ENCODE assay signal across 18 cellular contexts in the genomic region with DNA sequence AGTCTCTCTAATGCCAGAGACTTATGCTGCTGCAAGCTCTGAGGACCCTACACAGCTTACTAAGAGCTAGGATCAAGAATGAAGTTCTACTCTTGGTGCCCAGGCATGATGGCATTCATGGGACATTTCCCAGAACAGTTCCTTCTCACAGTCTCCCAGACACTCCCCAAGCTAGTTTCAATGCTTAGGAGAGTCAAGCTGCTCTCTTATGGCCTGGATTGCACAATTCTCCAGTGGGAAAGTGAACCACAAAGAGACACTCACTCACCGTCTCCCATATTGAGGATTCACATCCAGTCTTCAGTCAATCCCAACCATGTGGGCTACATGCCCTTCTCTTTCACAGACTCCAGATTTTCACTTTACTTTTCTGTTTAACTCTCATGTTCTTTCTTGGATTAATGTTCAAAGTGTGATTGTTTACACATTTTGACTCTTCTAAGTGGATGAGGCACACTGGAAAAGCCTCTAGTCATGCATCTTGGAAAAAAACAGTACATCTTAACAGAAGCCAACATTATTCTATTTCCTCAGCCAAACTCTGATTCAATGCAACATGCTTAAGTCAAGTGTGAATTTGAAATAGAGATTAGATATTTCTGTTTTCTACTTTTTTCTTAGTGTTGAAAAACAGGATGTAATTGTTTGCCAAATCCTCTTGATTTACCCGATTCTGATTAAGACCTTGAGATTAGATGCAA.
"Had no signal": no experiment of that assay in that cellular context is flagged by ENCODE, and none has a peak within 500 bp of the region (broad histone marks: within the 10 kb centered on the region; RNA-seq: fewer than 3 reads in every experiment).

No MANE protein-coding gene starts in this region.

- H3K4me3 ChIP-seq: coronary artery, sigmoid colon, thoracic aorta, upper lobe of right lung had no signal

- H3K4me1 ChIP-seq: upper lobe of right lung had no signal

- DNase-seq: activated CD4-positive, alpha-beta memory T cell treated with anti-CD3 and anti-CD28 coated beads, Interleukin-2, amount 10 ng/mL, durations not matched to agents 7 days and 5 days; activated CD4-positive, alpha-beta T cell treated with anti-CD3 and anti-CD28 coated beads for 4 hours; activated effector memory CD4-positive, alpha-beta T cell treated with Interleukin-2 at 50 U/mL for 16 hours; activated naive CD4-positive, alpha-beta T cell treated with anti-CD3 and anti-CD28 coated beads, Interleukin-2, amount 50 U/mL, for 16 hours; activated T-cell treated with anti-CD3 and anti-CD28 coated beads, Interleukin-2, amount 50 U/mL, for 4 hours; central memory CD4-positive, alpha-beta T cell; kidney; mesendoderm; natural killer cell; nucleus accumbens; posterior cingulate gyrus; sigmoid colon; stimulated activated CD4-positive, alpha-beta T cell treated with anti-CD3 and anti-CD28 coated beads, Interleukin-12 subunit alpha, Interleukin-12 subunit beta, amount 100 ng/mL, for 4 hours; upper lobe of right lung had no signal

- FAIRE-seq: kidney, TTC549 had no signal

- H3K9me3 ChIP-seq: sigmoid colon, thoracic aorta, upper lobe of right lung had no signal

- H3K27me3 ChIP-seq: sigmoid colon, upper lobe of right lung had no signal

- H3K36me3 ChIP-seq: sigmoid colon, thoracic aorta, upper lobe of right lung had no signal

- H3K27ac ChIP-seq: sigmoid colon, thoracic aorta, upper lobe of right lung had no signal

- ATAC-seq: activated T-cell treated with anti-CD3 and anti-CD28 coated beads, Interleukin-2, amount 50 U/mL, for 4 hours; natural killer cell; stimulated activated effector memory CD8-positive, alpha-beta T cell treated with anti-CD3 and anti-CD28 coated beads, Interleukin-12 subunit alpha, Interleukin-12 subunit beta, amount 100 ng/mL, for 72 hours; upper lobe of right lung had no signal
